Comparison of ENCODE assay signal across 8 cellular contexts in the genomic region with DNA sequence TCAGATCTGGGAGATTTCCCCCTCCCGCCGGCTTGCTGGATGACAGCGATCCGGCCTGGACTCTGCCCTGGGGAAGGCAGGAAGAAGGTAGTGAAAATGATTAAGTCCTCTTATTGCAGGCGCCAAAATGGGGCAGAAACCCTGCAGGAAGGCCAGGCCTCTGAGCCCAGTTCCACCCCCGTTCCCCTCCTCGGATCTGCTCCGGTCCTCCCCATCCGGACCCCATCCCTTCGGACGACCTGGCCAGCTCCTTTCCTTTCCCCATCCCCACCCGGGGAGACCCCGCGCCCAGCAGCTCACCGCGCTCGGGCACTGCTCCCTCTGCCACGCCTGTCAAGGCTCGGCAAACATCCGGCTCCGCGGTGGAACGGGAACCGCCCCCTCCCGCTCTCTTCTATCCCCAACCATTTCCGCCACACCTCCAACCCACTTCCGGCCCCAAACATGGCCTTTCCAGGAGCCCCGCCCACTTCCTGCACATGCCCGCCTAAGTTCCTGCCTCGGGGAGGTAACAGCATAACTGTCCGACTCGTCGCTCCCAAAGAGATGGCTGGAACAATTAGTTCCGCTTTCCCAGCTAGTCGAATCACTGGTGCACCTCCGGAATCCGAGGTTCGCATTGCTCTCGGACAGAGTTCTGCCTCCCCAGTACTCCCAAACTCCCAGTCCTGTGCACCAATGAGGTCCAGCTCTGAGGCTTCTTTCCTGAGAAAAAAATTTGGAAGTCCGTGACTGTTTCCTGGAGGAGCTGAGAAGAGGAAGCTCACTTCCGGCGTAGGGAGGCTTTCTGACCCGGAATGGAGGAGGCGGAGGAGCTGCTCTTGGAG. TPM values are rescaled to one million over a fixed set of nuclear protein-coding genes. Genes with fewer than 3 reads are reported as not detected.
A peak's percentile ranks its signal among the peaks of the same experiment; 100 is the strongest.
DNase-seq lines count a peak whose midpoint lies in the region; ATAC-seq, FAIRE-seq and TF ChIP-seq lines count a peak whose summit lies in the region.

Gene ARHGAP1 (minus strand): TSS at position 369 of the 827 bp plus-strand sequence. CDS start 4,512 bp downstream, outside the sequence.
Gene ZNF408 (plus strand): TSS at position 781 of the 827 bp plus-strand sequence. CDS start 17 bp downstream, at position 798.

- peak; percentile 85 for TF ChIP-seq POLR2A in GM19193 (IDR thresholded peaks at IDR 0.05; ENCODE audit: extremely low read depth, insufficient read depth, insufficient read length)

- H3K4me1 ChIP-seq in kidney (ENCODE audit: control insufficient read depth in 1 of 2, insufficient read depth in 1 of 2, low read depth in 1 of 2, low read length in 2 of 2), result peaks cover 3 to 23% of the 10 kb centered on the region in 2 donors

- peak; percentile 89 for FAIRE-seq in kidney (lab: Jason Lieb, UNC)

- peak within 1 kb of the TSS; percentile 100 for H3K27ac Mint-ChIP-seq in chondrocyte (ENCODE audit: unreplicated experiment)

- intact Hi-C loops in kidney (cut with DNase I), result no loop called here

- peaks cover 72% of the 10 kb centered on the region for H3K4me1 Mint-ChIP-seq in chondrocyte (ENCODE audit: low read depth)

- DNase-seq in AML-193 (lab: John Stamatoyannopoulos, UW) (peak; percentile 96 to 97), NCI-H510A treated with DMSO at 0.1 percent for 48 hours (lab: John Stamatoyannopoulos, UW) (peak; percentile 61), chondrocyte (ENCODE audit: low spot score) (peak; percentile 99), kidney (peak; percentile 100)
- peak; percentile 97 to 99 for DNase-seq in activated CD4-positive, alpha-beta T cell treated with anti-CD3 and anti-CD28 coated beads for 24 hours (ENCODE audit: low read depth in 2 of 2)
- peak; percentile 100 for DNase-seq in stimulated activated CD4-positive, alpha-beta T cell treated with anti-CD3 and anti-CD28 coated beads, Interleukin-15, amount 100 ng/mL, for 24 hours

- peak within 1 kb of the TSS; percentile 89 to 98 for H3K9ac ChIP-seq in kidney (ENCODE audit: low read length in 2 of 2)

- no peaks in the 10 kb centered on the region for H3K27me3 Mint-ChIP-seq in chondrocyte (ENCODE audit: low read depth)

- no peak for TF ChIP-seq CTCF in chondrocyte (IDR thresholded peaks at IDR 0.05)
- TF ChIP-seq CTCF in kidney (IDR thresholded peaks at IDR 0.05; ENCODE audit: borderline replicate concordance, extremely low read depth, insufficient read depth), result peak; percentile 2

- H3K9me3 ChIP-seq in kidney (ENCODE audit: control insufficient read depth in 1 of 2, low read length in 2 of 2), result no peaks in the 10 kb centered on the region

- peak within 1 kb of the TSS; percentile 96 for H3K27ac ChIP-seq in kidney (ENCODE audit: low read depth in 2 of 2, low read length in 2 of 2)

- peak within 1 kb of the TSS; percentile 99 for H3K4me3 Mint-ChIP-seq in chondrocyte (ENCODE audit: unreplicated experiment)

- no peaks in the 10 kb centered on the region for H3K9me3 Mint-ChIP-seq in chondrocyte (ENCODE audit: low read depth)

- H3K4me3 ChIP-seq in kidney (ENCODE audit: low read length in 2 of 2), result peak within 1 kb of the TSS; percentile 94 to 100

- H3K36me3 Mint-ChIP-seq in chondrocyte (ENCODE audit: low read depth), result peaks cover 27% of the 10 kb centered on the region

- peaks cover 21 to 26% of the 10 kb centered on the region in 2 donors for H3K36me3 ChIP-seq in kidney (ENCODE audit: control insufficient read depth in 1 of 2, insufficient read depth in 2 of 2, low read length in 2 of 2)

- ATAC-seq in HG03439 (IDR thresholded peaks at IDR 0.05; ENCODE audit: unreplicated experiment), result peak; percentile 89

RNA-seq across cellular contexts. Expression of gene ARHGAP1, which starts in this region (rescaled TPM):
- total RNA-seq in chondrocyte (109 to 163 TPM (median 155 TPM) in 3 replicates), kidney (137 TPM)
- polyA plus RNA-seq in kidney (ENCODE audit: insufficient read depth, low read depth, low replicate concordance), result 35.5 TPM

RNA-seq across cellular contexts. Expression of gene ZNF408, which starts in this region (rescaled TPM):
- 12.3 to 15.5 TPM (median 14.6 TPM) in 3 replicates for total RNA-seq in chondrocyte
- total RNA-seq in kidney, result 9.7 TPM
- 7.8 TPM for polyA plus RNA-seq in kidney (ENCODE audit: insufficient read depth, low read depth, low replicate concordance)

Comparison
In these comparisons a context has a peak if more than half of its experiments do, and no peak if none do; other contexts are left out.
1. Peak in every context shown above with its lines: DNase-seq, ATAC-seq, H3K4me3 ChIP-seq and H3K27ac ChIP-seq.